Comparison of ENCODE assay signal across 14 cellular contexts in the genomic region with DNA sequence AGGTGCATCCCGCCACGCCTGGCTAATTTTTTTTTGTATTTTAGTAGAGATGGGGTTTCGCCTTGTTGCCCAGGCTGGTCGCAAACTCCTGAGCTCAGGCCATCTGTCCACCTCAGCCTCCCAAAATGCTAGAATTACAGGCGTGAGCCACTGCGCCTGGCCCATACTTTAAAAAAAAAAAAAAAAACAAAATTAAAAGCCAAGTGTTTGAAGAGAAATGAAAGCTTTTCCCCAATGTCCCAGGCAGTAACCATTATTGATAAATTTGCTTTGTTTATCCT. TPM values are rescaled to one million over a fixed set of nuclear protein-coding genes. Genes with fewer than 3 reads are reported as not detected.
DNase-seq lines count a peak whose midpoint lies in the region; ATAC-seq and TF ChIP-seq lines count a peak whose summit lies in the region.
"Had no signal": no experiment of that assay in that cellular context is flagged by ENCODE, and none has a peak within 500 bp of the region (broad histone marks: within the 10 kb centered on the region; RNA-seq: fewer than 3 reads in every experiment).

No MANE protein-coding gene starts in this region.

- no peak for TF ChIP-seq CTCF in left ventricle myocardium inferior (IDR thresholded peaks at IDR 0.05; ENCODE audit: borderline replicate concordance)
- no peak for TF ChIP-seq CTCF in upper lobe of right lung (IDR thresholded peaks at IDR 0.05)

- ATAC-seq in right cardiac atrium (no peak), upper lobe of right lung (no peak), left lobe of liver (no peak)
- ATAC-seq: stimulated activated naive CD8-positive, alpha-beta T cell treated with anti-CD3 and anti-CD28 coated beads, Interleukin-15, Interleukin-2, amounts not matched to agents 100 U/mL and 50 U/mL, for 24 hours had no signal

- WGBS in right cardiac atrium: 94% methylated on average over 6 of the region's 6 CpGs

- H3K4me3 ChIP-seq in left ventricle myocardium inferior (peak overlapping the region; percentile 50), right cardiac atrium (ENCODE audit: low read length) (no peak overlapping the region), muscle layer of colon (ENCODE audit: low read depth in 1 of 2, low read length in 2 of 2) (no peak overlapping the region), upper lobe of right lung (no peak overlapping the region)

- H3K9me3 ChIP-seq in left ventricle myocardium inferior (replicated peaks) (no peaks in the 10 kb centered on the region), right cardiac atrium (ENCODE audit: control insufficient read depth, low read length) (no peaks in the 10 kb centered on the region), muscle layer of colon (ENCODE audit: low read length) (no peaks in the 10 kb centered on the region), upper lobe of right lung (no peaks in the 10 kb centered on the region)

- H3K27me3 ChIP-seq in left ventricle myocardium inferior (ENCODE audit: low read depth) (no peaks in the 10 kb centered on the region), right cardiac atrium (ENCODE audit: control insufficient read depth, insufficient read depth) (no peaks in the 10 kb centered on the region), muscle layer of colon (ENCODE audit: control insufficient read depth in 1 of 2, insufficient read depth in 2 of 2, low read length in 2 of 2) (no peaks in the 10 kb centered on the region), upper lobe of right lung (no peaks in the 10 kb centered on the region)
- H3K27me3 ChIP-seq: brain microvascular endothelial cell had no signal

- H3K36me3 ChIP-seq in left ventricle myocardium inferior (no peaks in the 10 kb centered on the region), muscle layer of colon (ENCODE audit: insufficient read depth, low read length) (no peaks in the 10 kb centered on the region), upper lobe of right lung (no peaks in the 10 kb centered on the region)
- H3K36me3 ChIP-seq: brain microvascular endothelial cell had no signal

- H3K27ac ChIP-seq in left ventricle myocardium inferior (replicated peaks) (peak overlapping the region; percentile 88), right cardiac atrium (ENCODE audit: low read length) (no peak overlapping the region), muscle layer of colon (ENCODE audit: low read depth, low read length) (peak overlapping the region; percentile 95), upper lobe of right lung (peak overlapping the region; percentile 67)

- no peak for DNase-seq in left ventricle myocardium inferior
- DNase-seq in right cardiac atrium: no peak
- DNase-seq in cerebellar cortex (ENCODE audit: low spot score): peak; percentile 55
- no peak for DNase-seq in upper lobe of right lung
- no peak for DNase-seq in NCI-H82 treated with DMSO at 0.1 percent for 48 hours (lab: John Stamatoyannopoulos, UW; ENCODE audit: unreplicated experiment)
- no peak for DNase-seq in NCI-H2107 (lab: John Stamatoyannopoulos, UW)
- no peak for DNase-seq in left lobe of liver (ENCODE audit: low spot score)
- DNase-seq: activated naive CD4-positive, alpha-beta T cell treated with anti-CD3 and anti-CD28 coated beads, Interleukin-2, amount 10 ng/mL, durations not matched to agents 7 days and 5 days; activated T-cell treated with anti-CD3 and anti-CD28 coated beads for 4 hours; Kasumi-1; NCI-H1417 treated with DMSO at 0.1 percent for 48 hours; stimulated activated naive CD8-positive, alpha-beta T cell treated with anti-CD3 and anti-CD28 coated beads, Interleukin-15, Interleukin-2, amounts not matched to agents 100 U/mL and 50 U/mL, for 24 hours had no signal

- intact Hi-C loops in left ventricle myocardium inferior (cut with micrococcal nuclease) (no loop called here), right cardiac atrium (cut with DNase I) (no loop called here), upper lobe of right lung (cut with DNase I) (no loop called here)

- H3K4me1 ChIP-seq in left ventricle myocardium inferior (peaks cover 100% of the 10 kb centered on the region), right cardiac atrium (ENCODE audit: control insufficient read depth, insufficient read depth, low read length) (peaks cover 41% of the 10 kb centered on the region), muscle layer of colon (ENCODE audit: insufficient read depth, low read length) (peaks cover 72% of the 10 kb centered on the region), upper lobe of right lung (peaks cover 92% of the 10 kb centered on the region)

- H3K9ac ChIP-seq in muscle layer of colon (ENCODE audit: low read length): no peak overlapping the region

RNA-seq across cellular contexts. Expression of a gene that starts 9.5 kb away (rescaled TPM):
- 109 TPM for total RNA-seq in left ventricle myocardium inferior
- 100 to 1,000 TPM; 137 to 175 (median 149) TPM for total RNA-seq in right cardiac atrium
- polyA plus RNA-seq in right cardiac atrium: 78.1 TPM
- total RNA-seq in upper lobe of right lung: 190 TPM
- total RNA-seq in left lobe of liver: 80.7 TPM
